In genomic region chr9:111250836-111251452, GRCh38 we compare ENCODE assay signal across 20 cellular contexts.
"Had no signal": no experiment of that assay in that cellular context is flagged by ENCODE, and none has a peak within 500 bp of the region (broad histone marks: within the 10 kb centered on the region; RNA-seq: fewer than 3 reads in every experiment).

No MANE protein-coding gene starts in this region.

- DNase-seq: dermis blood vessel endothelial cell; esophagus squamous epithelium; foreskin fibroblast; glutamatergic neuron; kidney; left colon; left ventricle myocardium superior; mesenchymal stem cell; midbrain; naive B cell; occipital lobe; pancreas; right cardiac atrium; small intestine; stimulated activated CD4-positive, alpha-beta T cell treated with anti-CD3 and anti-CD28 coated beads, Interleukin-12 subunit alpha, Interleukin-12 subunit beta, amount 100 ng/mL, for 4 hours; stimulated activated naive CD4-positive, alpha-beta T cell treated with Interleukin-2 at 50 U/mL for 16 hours; trophoblast cell; uterus had no signal

- ATAC-seq: gastroesophageal sphincter, left colon, left ventricle myocardium superior, pancreas, right cardiac atrium had no signal

- H3K36me3 ChIP-seq: esophagus squamous epithelium, gastroesophageal sphincter, pancreas, uterus had no signal

- H3K4me1 ChIP-seq: esophagus squamous epithelium, gastroesophageal sphincter, pancreas, uterus had no signal

- H3K9me3 ChIP-seq: esophagus squamous epithelium, gastroesophageal sphincter, pancreas, uterus had no signal

- FAIRE-seq: kidney, pancreas, small intestine had no signal

- H3K4me3 ChIP-seq: esophagus squamous epithelium, gastroesophageal sphincter, lung, pancreas, uterus had no signal

- H3K27me3 ChIP-seq: esophagus squamous epithelium, gastroesophageal sphincter, pancreas, uterus had no signal

- H3K27ac ChIP-seq: esophagus squamous epithelium, gastroesophageal sphincter, pancreas, uterus had no signal
